In the genomic region with DNA sequence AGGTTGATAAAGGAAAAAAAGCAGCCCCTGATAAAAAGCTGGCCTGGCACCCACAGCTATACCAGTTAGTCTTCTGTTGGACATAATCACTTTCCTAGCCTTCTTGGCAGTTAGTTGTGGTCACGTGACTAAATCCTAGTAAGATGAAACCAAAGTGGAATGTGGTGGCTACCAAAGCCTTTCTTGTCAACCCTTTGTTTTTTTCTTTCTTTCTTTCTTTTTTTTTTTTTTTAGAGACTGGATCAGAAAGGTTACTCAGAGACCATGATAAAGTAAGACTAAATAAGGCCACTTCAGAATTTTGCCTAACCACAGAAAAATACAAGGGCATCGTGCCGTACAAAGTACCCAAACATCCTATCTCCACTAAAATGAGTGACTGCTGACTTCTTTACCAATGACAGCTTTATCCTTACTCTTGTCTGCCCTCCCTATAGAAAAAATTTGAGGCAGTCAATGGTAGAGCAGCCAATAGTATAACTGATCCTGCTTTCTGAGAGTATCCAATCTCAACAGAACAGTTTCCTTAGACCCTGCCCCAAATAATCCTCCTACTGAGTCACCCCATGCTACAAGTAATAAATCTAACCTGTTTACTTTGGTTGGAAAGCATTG, we compare ENCODE assay signal across 2 cellular contexts.
A peak's percentile ranks its signal among the peaks of the same experiment; 100 is the strongest.
TF ChIP-seq lines count a peak whose summit lies in the region.

No MANE protein-coding gene starts in this region.

TF ChIP-seq in HEK293, 187 proteins besides CTCF, POLR2A, EP300 and RAD21:
- no peak for TF ChIP-seq KLF17 (tag by site-specific recombination; IDR thresholded peaks at IDR 0.05)
- TF ChIP-seq PRDM1 (tag by site-specific recombination; IDR thresholded peaks at IDR 0.05): no peak
- TF ChIP-seq, protein P1, sequence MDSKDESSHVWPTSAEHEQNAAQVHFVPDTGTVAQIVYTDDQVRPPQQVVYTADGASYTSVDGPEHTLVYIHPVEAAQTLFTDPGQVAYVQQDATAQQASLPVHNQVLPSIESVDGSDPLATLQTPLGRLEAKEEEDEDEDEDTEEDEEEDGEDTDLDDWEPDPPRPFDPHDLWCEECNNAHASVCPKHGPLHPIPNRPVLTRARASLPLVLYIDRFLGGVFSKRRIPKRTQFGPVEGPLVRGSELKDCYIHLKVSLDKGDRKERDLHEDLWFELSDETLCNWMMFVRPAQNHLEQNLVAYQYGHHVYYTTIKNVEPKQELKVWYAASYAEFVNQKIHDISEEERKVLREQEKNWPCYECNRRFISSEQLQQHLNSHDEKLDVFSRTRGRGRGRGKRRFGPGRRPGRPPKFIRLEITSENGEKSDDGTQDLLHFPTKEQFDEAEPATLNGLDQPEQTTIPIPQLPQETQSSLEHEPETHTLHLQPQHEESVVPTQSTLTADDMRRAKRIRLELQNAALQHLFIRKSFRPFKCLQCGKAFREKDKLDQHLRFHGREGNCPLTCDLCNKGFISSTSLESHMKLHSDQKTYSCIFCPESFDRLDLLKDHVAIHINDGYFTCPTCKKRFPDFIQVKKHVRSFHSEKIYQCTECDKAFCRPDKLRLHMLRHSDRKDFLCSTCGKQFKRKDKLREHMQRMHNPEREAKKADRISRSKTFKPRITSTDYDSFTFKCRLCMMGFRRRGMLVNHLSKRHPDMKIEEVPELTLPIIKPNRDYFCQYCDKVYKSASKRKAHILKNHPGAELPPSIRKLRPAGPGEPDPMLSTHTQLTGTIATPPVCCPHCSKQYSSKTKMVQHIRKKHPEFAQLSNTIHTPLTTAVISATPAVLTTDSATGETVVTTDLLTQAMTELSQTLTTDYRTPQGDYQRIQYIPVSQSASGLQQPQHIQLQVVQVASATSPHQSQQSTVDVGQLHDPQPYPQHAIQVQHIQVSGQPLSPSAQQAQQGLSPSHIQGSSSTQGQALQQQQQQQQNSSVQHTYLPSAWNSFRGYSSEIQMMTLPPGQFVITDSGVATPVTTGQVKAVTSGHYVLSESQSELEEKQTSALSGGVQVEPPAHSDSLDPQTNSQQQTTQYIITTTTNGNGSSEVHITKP (tag by site-specific recombination; IDR thresholded peaks at IDR 0.05): peak; percentile 40; the same call in 1 of the 2 replicates
- TF ChIP-seq ZNF704 (tag by site-specific recombination; IDR thresholded peaks at IDR 0.05): no peak
- no peak for TF ChIP-seq ZNF76 (tag by site-specific recombination; IDR thresholded peaks at IDR 0.05; ENCODE audit: borderline replicate concordance, low read depth)
- TF ChIP-seq ZNF571 (tag by site-specific recombination; IDR thresholded peaks at IDR 0.05): no peak
- 0 out of 2 replicates have a peak, but pooled peaks have one; percentile 33 for TF ChIP-seq ZNF335 (tag by site-specific recombination; conservative IDR thresholded peaks at IDR 0.05)
- TF ChIP-seq ZNF133 (tag by site-specific recombination; IDR thresholded peaks at IDR 0.05): peak; percentile 65; the same call in 1 of the 2 replicates
- TF ChIP-seq ZNF354C (tag by site-specific recombination; IDR thresholded peaks at IDR 0.05; ENCODE audit: borderline replicate concordance, low read depth): no peak
- no peak for TF ChIP-seq ZNF16 (tag by site-specific recombination; IDR thresholded peaks at IDR 0.05; ENCODE audit: low read depth)
TF ChIP-seq in HEK293: peak in this region for 3.

TF ChIP-seq in HepG2, 621 proteins besides CTCF, POLR2A, EP300 and RAD21:
- no peak for TF ChIP-seq KAT2B (IDR thresholded peaks at IDR 0.05; ENCODE audit: borderline replicate concordance, low read depth, low read length)
- TF ChIP-seq SUZ12 (IDR thresholded peaks at IDR 0.05; ENCODE audit: low read depth, low read length): no peak
- no peak for TF ChIP-seq FOXO1 (CRISPR knock-in tag; IDR thresholded peaks at IDR 0.05)
- TF ChIP-seq, protein P2, sequence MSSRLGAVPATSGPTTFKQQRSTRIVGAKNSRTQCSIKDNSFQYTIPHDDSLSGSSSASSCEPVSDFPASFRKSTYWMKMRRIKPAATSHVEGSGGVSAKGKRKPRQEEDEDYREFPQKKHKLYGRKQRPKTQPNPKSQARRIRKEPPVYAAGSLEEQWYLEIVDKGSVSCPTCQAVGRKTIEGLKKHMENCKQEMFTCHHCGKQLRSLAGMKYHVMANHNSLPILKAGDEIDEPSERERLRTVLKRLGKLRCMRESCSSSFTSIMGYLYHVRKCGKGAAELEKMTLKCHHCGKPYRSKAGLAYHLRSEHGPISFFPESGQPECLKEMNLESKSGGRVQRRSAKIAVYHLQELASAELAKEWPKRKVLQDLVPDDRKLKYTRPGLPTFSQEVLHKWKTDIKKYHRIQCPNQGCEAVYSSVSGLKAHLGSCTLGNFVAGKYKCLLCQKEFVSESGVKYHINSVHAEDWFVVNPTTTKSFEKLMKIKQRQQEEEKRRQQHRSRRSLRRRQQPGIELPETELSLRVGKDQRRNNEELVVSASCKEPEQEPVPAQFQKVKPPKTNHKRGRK (CRISPR knock-in tag; IDR thresholded peaks at IDR 0.05): no peak
- TF ChIP-seq ZFYVE20 (CRISPR knock-in tag; IDR thresholded peaks at IDR 0.05; ENCODE audit: borderline replicate concordance, low read depth): no peak
- TF ChIP-seq XBP1 (CRISPR knock-in tag; IDR thresholded peaks at IDR 0.05): no peak
- no peak for TF ChIP-seq KDM3A (CRISPR knock-in tag; IDR thresholded peaks at IDR 0.05; ENCODE audit: low read depth)
- TF ChIP-seq NFYC (CRISPR knock-in tag; IDR thresholded peaks at IDR 0.05): no peak
- TF ChIP-seq ZBTB34 (CRISPR knock-in tag; IDR thresholded peaks at IDR 0.05): no peak
